Comparison of ENCODE assay signal across 23 cellular contexts in genomic region chr10:78394050-78394449, GRCh38.
DNase-seq lines count a peak whose midpoint lies in the region; ATAC-seq and TF ChIP-seq lines count a peak whose summit lies in the region.
"Had no signal": no experiment of that assay in that cellular context is flagged by ENCODE, and none has a peak within 500 bp of the region (broad histone marks: within the 10 kb centered on the region; RNA-seq: fewer than 3 reads in every experiment).

No MANE protein-coding gene starts in this region.

- no peaks in the 10 kb centered on the region for H3K27me3 ChIP-seq in left ventricle myocardium inferior (ENCODE audit: low read depth)
- H3K27me3 ChIP-seq in heart right ventricle, result no peaks in the 10 kb centered on the region
- H3K27me3 ChIP-seq: BE2C; BLaER1 treated with 17β-estradiol and CSF1 and Interleukin-3, amounts not matched to agents 10 nM and 100 nM had no signal

- TF ChIP-seq CTCF in left ventricle myocardium inferior (IDR thresholded peaks at IDR 0.05; ENCODE audit: borderline replicate concordance) (no peak), heart right ventricle (IDR thresholded peaks at IDR 0.05) (no peak)
- TF ChIP-seq CTCF in activated CD8-positive, alpha-beta T cell treated with anti-CD3 and anti-CD28 coated beads for 36 hours (IDR thresholded peaks at IDR 0.05), result no peak

- intact Hi-C loops in Right ventricle myocardium superior (cut with DNase I), result no loop called here
- intact Hi-C loops in left ventricle myocardium inferior (cut with micrococcal nuclease), result no loop called here
- intact Hi-C loops in heart right ventricle (cut with DNase I), result no loop called here
- intact Hi-C loops in left ventricle myocardium superior (cut with micrococcal nuclease), result no loop called here
- intact Hi-C loops in activated CD8-positive, alpha-beta T cell treated with anti-CD3 and anti-CD28 coated beads for 36 hours (cut with micrococcal nuclease), result no loop called here

- H3K4me1 Mint-ChIP-seq in stimulated activated effector memory CD8-positive, alpha-beta T cell treated with anti-CD3 and anti-CD28 coated beads, Interleukin-12 subunit alpha, Interleukin-12 subunit beta, amount 100 ng/mL, for 72 hours, result no peaks in the 10 kb centered on the region
- H3K4me1 Mint-ChIP-seq in activated CD8-positive, alpha-beta T cell treated with anti-CD3 and anti-CD28 coated beads for 36 hours (ENCODE audit: low read depth), result no peaks in the 10 kb centered on the region
- H3K4me1 Mint-ChIP-seq: CD14-positive monocyte; CD8-positive, alpha-beta memory T cell had no signal

- WGBS in heart right ventricle, 2 donors, result 59 to 62% methylated on average over 4 of the region's 4 CpGs

- POLR2A ChIA-PET in activated CD8-positive, alpha-beta T cell treated with anti-CD3 and anti-CD28 coated beads for 36 hours (lab: Charles Lee), result no interaction called here

- no peak overlapping the region for H3K27ac Mint-ChIP-seq in stimulated activated effector memory CD8-positive, alpha-beta T cell treated with anti-CD3 and anti-CD28 coated beads, Interleukin-12 subunit alpha, Interleukin-12 subunit beta, amount 100 ng/mL, for 72 hours
- no peak overlapping the region for H3K27ac Mint-ChIP-seq in activated CD8-positive, alpha-beta T cell treated with anti-CD3 and anti-CD28 coated beads for 36 hours
- H3K27ac Mint-ChIP-seq: CD14-positive monocyte; CD4-positive, alpha-beta T cell; CD8-positive, alpha-beta memory T cell; GM23338; H9 had no signal

- ATAC-seq in Right ventricle myocardium superior (ENCODE audit: poor library complexity) (peak; percentile 43), heart right ventricle (peak in 5 of 8 donors; percentile 23 to 43 (median 31)), left ventricle myocardium superior (peak; percentile 52)
- peak; percentile 31 for ATAC-seq in stimulated activated effector memory CD8-positive, alpha-beta T cell treated with anti-CD3 and anti-CD28 coated beads, Interleukin-12 subunit alpha, Interleukin-12 subunit beta, amount 100 ng/mL, for 72 hours
- no peak for ATAC-seq in activated CD8-positive, alpha-beta T cell treated with anti-CD3 and anti-CD28 coated beads for 36 hours
- ATAC-seq: GM23338, HCT116 had no signal

- CTCF ChIA-PET in activated CD8-positive, alpha-beta T cell treated with anti-CD3 and anti-CD28 coated beads for 36 hours (lab: Charles Lee), result no interaction called here

- no peak overlapping the region for H3K4me3 Mint-ChIP-seq in stimulated activated effector memory CD8-positive, alpha-beta T cell treated with anti-CD3 and anti-CD28 coated beads, Interleukin-12 subunit alpha, Interleukin-12 subunit beta, amount 100 ng/mL, for 72 hours
- no peak overlapping the region for H3K4me3 Mint-ChIP-seq in activated CD8-positive, alpha-beta T cell treated with anti-CD3 and anti-CD28 coated beads for 36 hours
- H3K4me3 Mint-ChIP-seq: CD14-positive monocyte; CD4-positive, alpha-beta T cell; CD8-positive, alpha-beta memory T cell; GM23338; H9 had no signal

- H3K4me3 ChIP-seq in left ventricle myocardium inferior (no peak overlapping the region), heart right ventricle (no peak overlapping the region)
- H3K4me3 ChIP-seq: A549; BLaER1 treated with 17β-estradiol and CSF1 and Interleukin-3, amounts not matched to agents 10 nM and 100 nM; GM23338 had no signal

- no peak overlapping the region for H3K27ac ChIP-seq in left ventricle myocardium inferior (replicated peaks)
- no peak overlapping the region for H3K27ac ChIP-seq in heart right ventricle
- H3K27ac ChIP-seq: A549; BLaER1 treated with 17β-estradiol and CSF1 and Interleukin-3, amounts not matched to agents 10 nM and 100 nM had no signal

- H3K9me3 ChIP-seq in left ventricle myocardium inferior (replicated peaks) (no peaks in the 10 kb centered on the region), heart right ventricle (no peaks in the 10 kb centered on the region)
- H3K9me3 ChIP-seq: A549; BE2C; BLaER1 treated with 17β-estradiol and CSF1 and Interleukin-3, amounts not matched to agents 10 nM and 100 nM had no signal

- H3K36me3 ChIP-seq in left ventricle myocardium inferior (no peaks in the 10 kb centered on the region), heart right ventricle (no peaks in the 10 kb centered on the region)
- H3K36me3 ChIP-seq: BE2C; BLaER1 treated with 17β-estradiol and CSF1 and Interleukin-3, amounts not matched to agents 10 nM and 100 nM had no signal

- H3K4me1 ChIP-seq in left ventricle myocardium inferior (peaks cover 20% of the 10 kb centered on the region), heart right ventricle (peaks cover 0 to 4% (median 0%) of the 10 kb centered on the region in 9 donors)
- H3K4me1 ChIP-seq: A549; BE2C; BLaER1 treated with 17β-estradiol and CSF1 and Interleukin-3, amounts not matched to agents 10 nM and 100 nM had no signal

- no peaks in the 10 kb centered on the region for H3K9me3 Mint-ChIP-seq in stimulated activated effector memory CD8-positive, alpha-beta T cell treated with anti-CD3 and anti-CD28 coated beads, Interleukin-12 subunit alpha, Interleukin-12 subunit beta, amount 100 ng/mL, for 72 hours
- no peaks in the 10 kb centered on the region for H3K9me3 Mint-ChIP-seq in activated CD8-positive, alpha-beta T cell treated with anti-CD3 and anti-CD28 coated beads for 36 hours
- H3K9me3 Mint-ChIP-seq: CD14-positive monocyte; CD4-positive, alpha-beta T cell; CD8-positive, alpha-beta memory T cell; GM23338; H9 had no signal

- peaks cover 1% of the 10 kb centered on the region for H3K27me3 Mint-ChIP-seq in activated CD8-positive, alpha-beta T cell treated with anti-CD3 and anti-CD28 coated beads for 36 hours
- H3K27me3 Mint-ChIP-seq: CD4-positive, alpha-beta T cell had no signal

- no peak for DNase-seq in Right ventricle myocardium superior
- DNase-seq in left ventricle myocardium inferior, result no peak
- DNase-seq in heart right ventricle, result no peak
- no peak for DNase-seq in left ventricle myocardium superior
- no peak for DNase-seq in stimulated activated effector memory CD8-positive, alpha-beta T cell treated with anti-CD3 and anti-CD28 coated beads, Interleukin-12 subunit alpha, Interleukin-12 subunit beta, amount 100 ng/mL, for 72 hours (ENCODE audit: low spot score in 2 of 2)
- no peak for DNase-seq in activated CD8-positive, alpha-beta T cell treated with anti-CD3 and anti-CD28 coated beads for 36 hours
- no peak for DNase-seq in foreskin melanocyte
- DNase-seq: 8988T; ACHN; AML-193; BE2C; CD4-positive, alpha-beta T cell; CD8-positive, alpha-beta memory T cell; DMS 273 treated with DMSO at 0.1 percent for 48 hours; DMS79; EL; GDM1; H9 had no signal

- H3K36me3 Mint-ChIP-seq in stimulated activated effector memory CD8-positive, alpha-beta T cell treated with anti-CD3 and anti-CD28 coated beads, Interleukin-12 subunit alpha, Interleukin-12 subunit beta, amount 100 ng/mL, for 72 hours, result no peaks in the 10 kb centered on the region
- no peaks in the 10 kb centered on the region for H3K36me3 Mint-ChIP-seq in activated CD8-positive, alpha-beta T cell treated with anti-CD3 and anti-CD28 coated beads for 36 hours (ENCODE audit: low read depth)
- H3K36me3 Mint-ChIP-seq: CD14-positive monocyte; CD8-positive, alpha-beta memory T cell had no signal
